Comparison of ENCODE assay signal across 18 cellular contexts in the genomic region with DNA sequence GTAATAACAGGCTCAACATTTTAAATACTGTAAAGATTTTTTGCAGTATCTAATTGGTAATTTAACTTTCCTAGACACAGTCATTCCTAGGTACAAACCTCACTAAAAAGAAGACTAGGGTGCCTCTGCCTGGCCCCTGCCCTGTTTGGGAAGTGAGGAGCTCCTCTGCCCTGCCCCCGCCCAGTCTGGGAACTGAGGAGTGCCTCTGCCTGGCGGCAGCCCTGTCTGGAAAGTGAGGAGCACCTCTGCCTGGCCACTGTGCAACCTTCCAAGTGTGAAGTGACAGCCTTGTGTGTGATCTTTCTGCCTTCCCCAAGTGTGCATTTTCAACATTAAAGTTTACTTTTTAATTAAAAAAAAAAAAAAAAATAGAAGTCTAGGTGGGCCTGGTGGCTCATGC. TPM values are rescaled to one million over a fixed set of nuclear protein-coding genes. Genes with fewer than 3 reads are reported as not detected.
DNase-seq lines count a peak whose midpoint lies in the region; ATAC-seq and TF ChIP-seq lines count a peak whose summit lies in the region.
"Had no signal": no experiment of that assay in that cellular context is flagged by ENCODE, and none has a peak within 500 bp of the region (broad histone marks: within the 10 kb centered on the region; RNA-seq: fewer than 3 reads in every experiment).

No MANE protein-coding gene starts in this region.

- intact Hi-C loops in CD4-positive, alpha-beta T cell (cut with DNase I, micrococcal nuclease), result no loop called here
- intact Hi-C loops in vagina (cut with DNase I), result no loop called here

- no peak for TF ChIP-seq CTCF in CD4-positive, alpha-beta T cell (IDR thresholded peaks at IDR 0.05)
- no peak for TF ChIP-seq CTCF in SU-DHL-6 (IDR thresholded peaks at IDR 0.05; ENCODE audit: insufficient read depth, low read length, poor library complexity, severe bottlenecking)
- TF ChIP-seq CTCF in vagina (IDR thresholded peaks at IDR 0.05), result no peak

- H3K9me3 ChIP-seq in CD4-positive, alpha-beta T cell (ENCODE audit: control insufficient read depth, low read length), result no peaks in the 10 kb centered on the region
- H3K9me3 ChIP-seq in SU-DHL-6 (ENCODE audit: insufficient read depth, low read length) (no peaks in the 10 kb centered on the region), vagina (no peaks in the 10 kb centered on the region)
- H3K9me3 ChIP-seq: HAP-1, sigmoid colon had no signal

- H3K9ac ChIP-seq in SU-DHL-6 (ENCODE audit: low read length), result no peak overlapping the region

- no peaks in the 10 kb centered on the region for H3K9me3 Mint-ChIP-seq in CD4-positive, alpha-beta T cell
- H3K9me3 Mint-ChIP-seq: CD4-positive, alpha-beta memory T cell; neural crest cell; stimulated activated memory B cell treated with anti-CD40 and anti-IgM and Interleukin-4, amounts not matched to agents 10 μg/mL and 1 μg/mL and 100 μg/mL, for 72 hours had no signal

- TF ChIP-seq POLR2A in vagina (IDR thresholded peaks at IDR 0.05), result no peak

- peaks cover 70% of the 10 kb centered on the region for H3K4me1 Mint-ChIP-seq in CD4-positive, alpha-beta T cell (ENCODE audit: low read depth)

- H3K36me3 Mint-ChIP-seq in CD4-positive, alpha-beta T cell (ENCODE audit: low read depth), result peaks cover 46% of the 10 kb centered on the region

- no peak overlapping the region for H2AFZ ChIP-seq in SU-DHL-6 (ENCODE audit: low read depth, low read length, severe bottlenecking)

- H3K36me3 ChIP-seq in SU-DHL-6 (ENCODE audit: low read length) (peaks cover 37% of the 10 kb centered on the region), vagina (peaks cover 0 to 13% of the 10 kb centered on the region in 2 donors)

- H4K20me1 ChIP-seq in SU-DHL-6 (ENCODE audit: low read depth, low read length), result peaks cover 44% of the 10 kb centered on the region

- H3K27ac Mint-ChIP-seq in CD4-positive, alpha-beta T cell, result peak overlapping the region; percentile 89
- H3K27ac Mint-ChIP-seq: stimulated activated memory B cell treated with anti-CD40 and anti-IgM and Interleukin-4, amounts not matched to agents 10 μg/mL and 1 μg/mL and 100 μg/mL, for 72 hours had no signal

- H3K27me3 Mint-ChIP-seq in CD4-positive, alpha-beta T cell, result no peaks in the 10 kb centered on the region
- H3K27me3 Mint-ChIP-seq: activated CD8-positive, alpha-beta memory T cell treated with anti-CD3 and anti-CD28 coated beads, Interleukin-2, amount 10 ng/mL, durations not matched to agents 7 days and 5 days; CD4-positive, alpha-beta memory T cell; stimulated activated memory B cell treated with anti-CD40 and anti-IgM and Interleukin-4, amounts not matched to agents 10 μg/mL and 1 μg/mL and 100 μg/mL, for 72 hours had no signal

- 0 out of 2 replicates have a peak, but pooled peaks cover 4% of the 10 kb centered on the region for H3F3A ChIP-seq in SU-DHL-6 (ENCODE audit: insufficient read depth)

- H3K27me3 ChIP-seq in CD4-positive, alpha-beta T cell (ENCODE audit: control insufficient read depth, insufficient read depth, low read length), result no peaks in the 10 kb centered on the region
- H3K27me3 ChIP-seq in SU-DHL-6 (ENCODE audit: low read length) (no peaks in the 10 kb centered on the region), vagina (no peaks in the 10 kb centered on the region)
- H3K27me3 ChIP-seq: sigmoid colon had no signal

- H3K27ac ChIP-seq in CD4-positive, alpha-beta T cell (ENCODE audit: low read depth, low read length), result no peak overlapping the region
- H3K27ac ChIP-seq in SU-DHL-6 (ENCODE audit: low read depth, low read length) (no peak overlapping the region), vagina (no peak overlapping the region)
- H3K27ac ChIP-seq: 22Rv1, sigmoid colon had no signal

- CTCF ChIA-PET in CD4-positive, alpha-beta T cell (lab: Charles Lee), result no interaction called here

- H3K79me2 ChIP-seq in SU-DHL-6 (ENCODE audit: insufficient read depth, low read length), result peaks cover 95% of the 10 kb centered on the region

- POLR2A ChIA-PET in CD4-positive, alpha-beta T cell (lab: Charles Lee), result no interaction called here

- no peak overlapping the region for H3K4me3 ChIP-seq in SU-DHL-6 (ENCODE audit: insufficient read depth, low read length, poor library complexity, severe bottlenecking)
- H3K4me3 ChIP-seq in vagina, result no peak overlapping the region
- H3K4me3 ChIP-seq: HAP-1, sigmoid colon had no signal

- H3K4me3 Mint-ChIP-seq in CD4-positive, alpha-beta T cell, result no peak overlapping the region
- H3K4me3 Mint-ChIP-seq: stimulated activated memory B cell treated with anti-CD40 and anti-IgM and Interleukin-4, amounts not matched to agents 10 μg/mL and 1 μg/mL and 100 μg/mL, for 72 hours had no signal

- ATAC-seq in CD4-positive, alpha-beta T cell (ENCODE audit: poor library complexity), result no peak
- ATAC-seq: activated CD8-positive, alpha-beta memory T cell treated with anti-CD3 and anti-CD28 coated beads, Interleukin-2, amount 10 ng/mL, durations not matched to agents 7 days and 5 days; stimulated activated memory B cell treated with anti-CD40 and anti-IgM and Interleukin-4, amounts not matched to agents 10 μg/mL and 1 μg/mL and 100 μg/mL, for 72 hours had no signal

- peak overlapping the region; percentile 99 for H3K4me2 ChIP-seq in SU-DHL-6 (ENCODE audit: low read depth, low read length, poor library complexity, severe bottlenecking)

- no peaks in the 10 kb centered on the region for H3K9me2 ChIP-seq in SU-DHL-6 (replicated peaks; ENCODE audit: insufficient read depth, low read length)

- peaks cover 42% of the 10 kb centered on the region for H3K4me1 ChIP-seq in vagina

- DNase-seq in DMS 273 (lab: John Stamatoyannopoulos, UW; ENCODE audit: unreplicated experiment) (peak; percentile 9), DMS 273 treated with DMSO at 0.1 percent for 48 hours (lab: John Stamatoyannopoulos, UW) (no peak), iris pigment epithelial cell (ENCODE audit: low read depth) (peak; percentile 3), foreskin melanocyte (no peak), vagina (ENCODE audit: extremely low spot score in 2 of 2) (no peak), dedifferentiated amniotic fluid mesenchymal stem cell (ENCODE audit: extremely low spot score) (no peak)
- DNase-seq in CD4-positive, alpha-beta T cell, result no peak
- DNase-seq: activated CD8-positive, alpha-beta memory T cell treated with anti-CD3 and anti-CD28 coated beads, Interleukin-2, amount 10 ng/mL, durations not matched to agents 7 days and 5 days; CD4-positive, alpha-beta memory T cell; NCI-H1436; NCI-H446 treated with DMSO at 0.1 percent for 48 hours; sigmoid colon; stimulated activated CD4-positive, alpha-beta T cell treated with anti-CD3 and anti-CD28 coated beads, Interleukin-4, amount 100 ng/mL, for 24 hours had no signal

RNA-seq across cellular contexts. Expression of gene CHORDC1, which starts 4.2 kb away (rescaled TPM):
- 10 to 100 TPM; 64.6 to 65.9 TPM for total RNA-seq in CD4-positive, alpha-beta T cell
- total RNA-seq in vagina, result 65.6 TPM

Comparison
In these comparisons a context has a peak if more than half of its experiments do, and no peak if none do; other contexts are left out.
1. DNase-seq: peak in DMS 273 (single experiment) and iris pigment epithelial cell (single experiment); none in DMS 273 treated with DMSO at 0.1 percent for 48 hours (single experiment), CD4-positive, alpha-beta T cell (0 of 10), foreskin melanocyte (single experiment), vagina (0 of 2) and dedifferentiated amniotic fluid mesenchymal stem cell (single experiment).